Comparison of ENCODE assay signal across 19 cellular contexts in the genomic region with DNA sequence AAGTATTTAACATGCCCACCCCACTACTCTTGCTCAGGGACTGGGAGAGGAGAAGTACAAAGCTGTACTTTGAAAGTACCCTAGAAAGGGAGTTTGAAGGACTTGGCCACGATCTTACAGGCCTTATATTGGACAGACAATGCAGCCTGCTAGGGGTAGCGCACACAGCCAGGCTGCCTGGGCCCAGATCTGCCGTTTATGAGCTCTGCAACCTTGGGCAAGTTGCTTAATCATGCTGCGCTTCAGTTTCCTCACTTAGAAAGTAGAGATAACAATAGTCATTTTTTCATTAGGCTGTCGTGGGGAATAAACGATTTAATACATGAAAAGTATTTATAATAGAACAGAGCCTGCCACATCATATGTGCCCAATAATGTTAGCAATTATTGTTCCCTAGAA.
DNase-seq lines count a peak whose midpoint lies in the region; ATAC-seq, FAIRE-seq and TF ChIP-seq lines count a peak whose summit lies in the region.
"Had no signal": no experiment of that assay in that cellular context is flagged by ENCODE, and none has a peak within 500 bp of the region (broad histone marks: within the 10 kb centered on the region; RNA-seq: fewer than 3 reads in every experiment).

No MANE protein-coding gene starts in this region.

- POLR2A ChIA-PET in K562 (lab: Yijun Ruan, JAX): interaction anchor here (0.6 to 1.5 kb wide), 3 partner anchors 13 to 1242 kb away, joined by 3 to 5 read pairs (median 4); no protein-coding TSS in a partner anchor

- no peak for TF ChIP-seq RAD21 in K562 (CRISPR knock-in tag; conservative IDR thresholded peaks at IDR 0.05 in 1 of 2, IDR thresholded peaks at IDR 0.05 in 1 of 2)

- TF ChIP-seq CTCF in HFFc6 (IDR thresholded peaks at IDR 0.05): no peak
- no peak for TF ChIP-seq CTCF in K562 (IDR thresholded peaks at IDR 0.05 in 2 of 3, conservative IDR thresholded peaks at IDR 0.05 in 1 of 3; ENCODE audit: insufficient read depth in 2 of 3, low read depth in 1 of 3, low read length in 3 of 3)
- no peak for TF ChIP-seq CTCF in keratinocyte (optimal IDR thresholded peaks at IDR 0.05 in 1 of 3, IDR thresholded peaks at IDR 0.05 in 1 of 3, conservative IDR thresholded peaks at IDR 0.05 in 1 of 3; ENCODE audit: extremely low read depth in 1 of 3, insufficient read depth in 2 of 3, low read length in 3 of 3)
- no peak for TF ChIP-seq CTCF in smooth muscle cell (IDR thresholded peaks at IDR 0.05; ENCODE audit: borderline replicate concordance, insufficient read depth, poor library complexity, severe bottlenecking)

- H3K79me2 ChIP-seq in K562 (ENCODE audit: control insufficient read depth, insufficient read depth, low read length) (no peaks in the 10 kb centered on the region), keratinocyte (ENCODE audit: control insufficient read depth, insufficient read depth, low read length) (no peaks in the 10 kb centered on the region), smooth muscle cell (ENCODE audit: low read depth) (no peaks in the 10 kb centered on the region)

- no peaks in the 10 kb centered on the region; the same call in 1 of the 2 replicates for H3K36me3 Mint-ChIP-seq in HFFc6 (ENCODE audit: low read depth)
- H3K36me3 Mint-ChIP-seq in effector memory CD8-positive, alpha-beta T cell (ENCODE audit: insufficient read depth): no peaks in the 10 kb centered on the region
- H3K36me3 Mint-ChIP-seq in activated CD4-positive, alpha-beta T cell treated with anti-CD3 and anti-CD28 coated beads, Interleukin-2, amount 10 ng/mL, durations not matched to agents 24 days and 14 days (ENCODE audit: low read depth): no peaks in the 10 kb centered on the region

- H3K27ac ChIP-seq in K562 (ENCODE audit: extremely low read depth, low read depth, low read length) (no peak overlapping the region), keratinocyte (ENCODE audit: control insufficient read depth, insufficient read depth, low read length) (peak overlapping the region; percentile 9), smooth muscle cell (ENCODE audit: low read depth) (peak overlapping the region; percentile 77)
- H3K27ac ChIP-seq: KMS-11, PC-9 had no signal

- H3K4me1 ChIP-seq in K562 (replicated peaks in 1 of 2; ENCODE audit: control insufficient read depth in 2 of 2, insufficient read depth in 2 of 2, low read length in 2 of 2) (peaks cover 0 to 18% of the 10 kb centered on the region in 2 experiments; a peak in 3 of 5 replicates), keratinocyte (ENCODE audit: control insufficient read depth, extremely low read depth, insufficient read depth, low read length) (peaks cover 34% of the 10 kb centered on the region), smooth muscle cell (ENCODE audit: low read depth) (peaks cover 33% of the 10 kb centered on the region)

- peaks cover 70% of the 10 kb centered on the region for H3K4me1 Mint-ChIP-seq in HFFc6 (ENCODE audit: low read depth)
- peaks cover 7 to 23% of the 10 kb centered on the region in 2 donors for H3K4me1 Mint-ChIP-seq in effector memory CD8-positive, alpha-beta T cell (ENCODE audit: low read depth in 2 of 2)
- H3K4me1 Mint-ChIP-seq in activated CD4-positive, alpha-beta T cell treated with anti-CD3 and anti-CD28 coated beads, Interleukin-2, amount 10 ng/mL, durations not matched to agents 24 days and 14 days: peaks cover 2% of the 10 kb centered on the region

- H3K9me3 ChIP-seq in K562 (replicated peaks; ENCODE audit: control insufficient read depth, insufficient read depth, low read depth, low read length) (no peaks in the 10 kb centered on the region), keratinocyte (ENCODE audit: control insufficient read depth, low read depth, low read length) (no peaks in the 10 kb centered on the region), smooth muscle cell (replicated peaks; ENCODE audit: low read depth) (no peaks in the 10 kb centered on the region)

- in situ Hi-C loops in K562 (cut with MboI): no loop called here

- no peak overlapping the region for H3K4me3 Mint-ChIP-seq in HFFc6
- H3K4me3 Mint-ChIP-seq in effector memory CD8-positive, alpha-beta T cell: no peak overlapping the region
- H3K4me3 Mint-ChIP-seq in activated CD4-positive, alpha-beta T cell treated with anti-CD3 and anti-CD28 coated beads, Interleukin-2, amount 10 ng/mL, durations not matched to agents 24 days and 14 days: no peak overlapping the region
- H3K4me3 Mint-ChIP-seq: CD4-positive, alpha-beta T cell; GM23338 had no signal

- CTCF ChIA-PET in K562 (lab: Yijun Ruan, JAX; ENCODE audit: low intra/inter-chr PET ratio): no interaction called here

- WGBS in K562 (ENCODE audit: insufficient coverage, low coverage, missing lambda C conversion rate): 18% methylated on average over 6 of the region's 6 CpGs
- 45% methylated on average over 6 of the region's 6 CpGs for WGBS in smooth muscle cell (ENCODE audit: low lambda C conversion rate)

- H3K9me1 ChIP-seq in K562 (ENCODE audit: control insufficient read depth, insufficient read depth, low read length): no peaks in the 10 kb centered on the region
- H3K9me1 ChIP-seq in keratinocyte (ENCODE audit: control insufficient read depth, extremely low read depth, insufficient read depth, low read length): no peaks in the 10 kb centered on the region

- TF ChIP-seq POLR2A in K562 (conservative IDR thresholded peaks at IDR 0.05): no peak

- H4K20me1 ChIP-seq in K562 (replicated peaks; ENCODE audit: control insufficient read depth, insufficient read depth, low read length) (no peaks in the 10 kb centered on the region), keratinocyte (ENCODE audit: control insufficient read depth, extremely low read depth, insufficient read depth, low read length) (no peaks in the 10 kb centered on the region), smooth muscle cell (ENCODE audit: low read depth) (no peaks in the 10 kb centered on the region)

- H3K36me3 ChIP-seq in K562 (ENCODE audit: control insufficient read depth, insufficient read depth, low read length) (no peaks in the 10 kb centered on the region), keratinocyte (ENCODE audit: control insufficient read depth in 2 of 2, extremely low read depth in 1 of 2, insufficient read depth in 2 of 2, low read length in 2 of 2) (no peaks in the 10 kb centered on the region), smooth muscle cell (ENCODE audit: low read depth) (no peaks in the 10 kb centered on the region)

- no peak for TF ChIP-seq EP300 in K562 (IDR thresholded peaks at IDR 0.05; ENCODE audit: low read length)

- peak overlapping the region; percentile 84 for H2AFZ ChIP-seq in K562 (ENCODE audit: low read depth, low read length)
- H2AFZ ChIP-seq in keratinocyte (ENCODE audit: control insufficient read depth, low read length): peak overlapping the region; percentile 25
- no peak overlapping the region for H2AFZ ChIP-seq in smooth muscle cell (ENCODE audit: low read depth)
- H2AFZ ChIP-seq: PC-9 had no signal

- dilution Hi-C loops in keratinocyte (cut with MboI; ENCODE audit: extremely low pct_ligation_motif_present, low sequenced_read_pairs): no loop called here

- no peak for DNase-seq in HFFc6
- DNase-seq in K562 (ENCODE audit: extremely low read depth in 1 of 4, low spot score in 3 of 4): peak in 2 of 4 experiments; percentile 21 to 42
- no peak for DNase-seq in keratinocyte (ENCODE audit: low read depth, low spot score)
- DNase-seq in smooth muscle cell (lab: John Stamatoyannopoulos, UW; ENCODE audit: unreplicated experiment): no peak
- no peak for DNase-seq in effector memory CD8-positive, alpha-beta T cell
- DNase-seq in activated CD4-positive, alpha-beta T cell treated with anti-CD3 and anti-CD28 coated beads, Interleukin-2, amount 10 ng/mL, durations not matched to agents 24 days and 14 days: no peak
- no peak for DNase-seq in 8988T
- DNase-seq: CD4-positive, alpha-beta T cell; GF-D8; HCEC 1CT; NCI-H1417; NCI-H187 treated with DMSO at 0.1 percent for 48 hours; NCI-H2227 treated with DMSO at 0.1 percent for 48 hours; PC-9 had no signal

- no peaks in the 10 kb centered on the region for H3K27me3 ChIP-seq in K562 (ENCODE audit: control insufficient read depth in 2 of 2, insufficient read depth in 2 of 2, low read length in 2 of 2)
- H3K27me3 ChIP-seq in keratinocyte (ENCODE audit: control insufficient read depth, extremely low read depth, insufficient read depth, low read length): no peaks in the 10 kb centered on the region
- H3K27me3 ChIP-seq in smooth muscle cell (ENCODE audit: low read depth): no peaks in the 10 kb centered on the region

- H3K4me3 ChIP-seq in K562 (no peak overlapping the region), keratinocyte (ENCODE audit: control insufficient read depth in 2 of 3, extremely low read depth in 1 of 3, insufficient read depth in 2 of 3, low read depth in 1 of 3, low read length in 3 of 3) (no peak overlapping the region), smooth muscle cell (no peak overlapping the region)
- H3K4me3 ChIP-seq: GM23338, PC-9 had no signal

- peaks cover 21% of the 10 kb centered on the region for H3F3A ChIP-seq in smooth muscle cell (ENCODE audit: low read depth)

- FAIRE-seq in K562 (lab: Jason Lieb, UNC) (no peak), keratinocyte (lab: Jason Lieb, UNC) (peak; percentile 9)
- FAIRE-seq: GM19239, HepG2 had no signal

- no peaks in the 10 kb centered on the region for H3K9me3 Mint-ChIP-seq in HFFc6
- H3K9me3 Mint-ChIP-seq in effector memory CD8-positive, alpha-beta T cell: no peaks in the 10 kb centered on the region
- H3K9me3 Mint-ChIP-seq in activated CD4-positive, alpha-beta T cell treated with anti-CD3 and anti-CD28 coated beads, Interleukin-2, amount 10 ng/mL, durations not matched to agents 24 days and 14 days: peaks cover 8% of the 10 kb centered on the region
- H3K9me3 Mint-ChIP-seq: CD4-positive, alpha-beta T cell; GM23338 had no signal

- ATAC-seq in K562: peak; percentile 83
- ATAC-seq in GM21526 (IDR thresholded peaks at IDR 0.05; ENCODE audit: low FRiP score, unreplicated experiment): no peak
- no peak for ATAC-seq in effector memory CD8-positive, alpha-beta T cell (replicated peaks)

- no TSS peak for BruUV-seq in K562 (replicated peaks; lab: Mats Ljungman, UMichigan)

- H3K4me2 ChIP-seq in K562 (ENCODE audit: insufficient read depth, low read length): no peak overlapping the region; the same call in 1 of the 2 replicates
- H3K4me2 ChIP-seq in keratinocyte (ENCODE audit: control insufficient read depth, extremely low read depth, insufficient read depth, low read depth, low read length): no peak overlapping the region
- H3K4me2 ChIP-seq in smooth muscle cell: peak overlapping the region; percentile 76
- H3K4me2 ChIP-seq: KMS-11, PC-9 had no signal

- intact Hi-C loops in K562 (cut with micrococcal nuclease): loop anchor here (10.0 kb wide), 1 partner anchor 124 kb away; no protein-coding TSS in a partner anchor
- intact Hi-C loops in activated CD4-positive, alpha-beta T cell treated with anti-CD3 and anti-CD28 coated beads, Interleukin-2, amount 10 ng/mL, durations not matched to agents 24 days and 14 days (cut with micrococcal nuclease): no loop called here

- H3K27ac Mint-ChIP-seq in HFFc6: peak overlapping the region; percentile 91; the same call in 1 of the 2 replicates
- peak overlapping the region in 1 of 2 donors; percentile 36 for H3K27ac Mint-ChIP-seq in effector memory CD8-positive, alpha-beta T cell
- no peak overlapping the region for H3K27ac Mint-ChIP-seq in activated CD4-positive, alpha-beta T cell treated with anti-CD3 and anti-CD28 coated beads, Interleukin-2, amount 10 ng/mL, durations not matched to agents 24 days and 14 days
- H3K27ac Mint-ChIP-seq: CD4-positive, alpha-beta T cell; GM23338 had no signal

- H3K9ac ChIP-seq in K562 (ENCODE audit: insufficient read depth in 1 of 2, low read depth in 2 of 2, low read length in 2 of 2): peak overlapping the region in 1 of 2 experiments; percentile 18; a peak in 2 of 4 replicates
- H3K9ac ChIP-seq in keratinocyte (ENCODE audit: control insufficient read depth, extremely low read depth, insufficient read depth, low read length): no peak overlapping the region
- no peak overlapping the region for H3K9ac ChIP-seq in smooth muscle cell (ENCODE audit: low read depth)
- H3K9ac ChIP-seq: KMS-11 had no signal

- no peaks in the 10 kb centered on the region for H3K27me3 Mint-ChIP-seq in HFFc6 (ENCODE audit: insufficient read depth)
- no peaks in the 10 kb centered on the region for H3K27me3 Mint-ChIP-seq in effector memory CD8-positive, alpha-beta T cell
- H3K27me3 Mint-ChIP-seq in activated CD4-positive, alpha-beta T cell treated with anti-CD3 and anti-CD28 coated beads, Interleukin-2, amount 10 ng/mL, durations not matched to agents 24 days and 14 days: no peaks in the 10 kb centered on the region
- H3K27me3 Mint-ChIP-seq: CD4-positive, alpha-beta T cell had no signal
